1 cellular context compared by ENCODE assay signal in genomic region chr1:158509471-158510161, GRCh38.
TF ChIP-seq lines count a peak whose summit lies in the region.

No MANE protein-coding gene starts in this region.

TF ChIP-seq in H1, 55 proteins besides CTCF, POLR2A, EP300 and RAD21:
- no peak for TF ChIP-seq ASH2L (IDR thresholded peaks at IDR 0.05; ENCODE audit: low read length)
- no peak for TF ChIP-seq SP2 (IDR thresholded peaks at IDR 0.05; ENCODE audit: low read length)
- TF ChIP-seq CHD7 (IDR thresholded peaks at IDR 0.05; ENCODE audit: insufficient replicate concordance, low read length) = no peak
- no peak for TF ChIP-seq CHD1 (IDR thresholded peaks at IDR 0.05; ENCODE audit: low read depth, low read length)
- no peak for TF ChIP-seq BACH1 (IDR thresholded peaks at IDR 0.05; ENCODE audit: low read length)
- no peak for TF ChIP-seq CEBPB (IDR thresholded peaks at IDR 0.05; ENCODE audit: low read depth, low read length)
- no peak for TF ChIP-seq CREB1 (IDR thresholded peaks at IDR 0.05)
- TF ChIP-seq RNF2 (IDR thresholded peaks at IDR 0.05; ENCODE audit: borderline replicate concordance, low read depth, low read length, missing control alignments, poor library complexity, severe bottlenecking) = no peak
- no peak for TF ChIP-seq SAP30 (IDR thresholded peaks at IDR 0.05; ENCODE audit: insufficient read depth, insufficient replicate concordance, low read length)
- no peak for TF ChIP-seq GTF2F1 (IDR thresholded peaks at IDR 0.05; ENCODE audit: borderline replicate concordance, low read depth, low read length)
- no peak for TF ChIP-seq NANOG (IDR thresholded peaks at IDR 0.05; ENCODE audit: insufficient read depth, low read depth, low read length, poor library complexity, severe bottlenecking)
- TF ChIP-seq NRF1 (IDR thresholded peaks at IDR 0.05; ENCODE audit: low read depth, low read length) = no peak
TF ChIP-seq in H1: peak in this region for 0.
